In genomic region chr1:99952522-99952921, GRCh38 we compare ENCODE assay signal across 2 cellular contexts.
TF ChIP-seq lines count a peak whose summit lies in the region.

No MANE protein-coding gene starts in this region.

TF ChIP-seq in HepG2, 621 proteins besides CTCF, POLR2A, EP300 and RAD21:
- no peak for TF ChIP-seq REST (IDR thresholded peaks at IDR 0.05; ENCODE audit: borderline replicate concordance in 1 of 2, low read depth in 1 of 2, low read length in 2 of 2)
- TF ChIP-seq MAFF (IDR thresholded peaks at IDR 0.05; ENCODE audit: low read depth, low read length), result 0 out of 2 replicates have a peak, but pooled peaks have one; percentile 16
- peak in 1 of 2 experiments; percentile 53; a peak in 2 of 4 replicates for TF ChIP-seq MAFK (conservative IDR thresholded peaks at IDR 0.05 in 1 of 2, IDR thresholded peaks at IDR 0.05 in 1 of 2; ENCODE audit: low read length in 2 of 2)

TF ChIP-seq in K562, 482 proteins besides CTCF, POLR2A, EP300 and RAD21:
- TF ChIP-seq C11orf30 (IDR thresholded peaks at IDR 0.05; ENCODE audit: low read depth), result peak; percentile 40; the same call in 1 of the 2 replicates
- TF ChIP-seq ZBTB5 (IDR thresholded peaks at IDR 0.05), result no peak
- TF ChIP-seq CBX5 (IDR thresholded peaks at IDR 0.05; ENCODE audit: borderline replicate concordance, low read depth), result no peak
- no peak for TF ChIP-seq MAX (CRISPR knock-in tag; IDR thresholded peaks at IDR 0.05)
- no peak for TF ChIP-seq ASH1L (IDR thresholded peaks at IDR 0.05; ENCODE audit: borderline replicate concordance, low read depth, partially characterized antibody)
- no peak for TF ChIP-seq ZNF764 (CRISPR knock-in tag; IDR thresholded peaks at IDR 0.05; ENCODE audit: low read depth)
- no peak for TF ChIP-seq MCM5 (IDR thresholded peaks at IDR 0.05; ENCODE audit: low read depth)
- TF ChIP-seq ZNF316 (IDR thresholded peaks at IDR 0.05), result peak; percentile 68
- TF ChIP-seq MED1 (CRISPR knock-in tag; IDR thresholded peaks at IDR 0.05; ENCODE audit: borderline replicate concordance), result no peak
- no peak for TF ChIP-seq SOX6 (IDR thresholded peaks at IDR 0.05)
